In genomic region chr16:50308237-50308965, GRCh38 we compare ENCODE assay signal across 17 cellular contexts. TPM values are rescaled to one million over a fixed set of nuclear protein-coding genes. Genes with fewer than 3 reads are reported as not detected.
A peak's percentile ranks its signal among the peaks of the same experiment; 100 is the strongest.
DNase-seq lines count a peak whose midpoint lies in the region; ATAC-seq and TF ChIP-seq lines count a peak whose summit lies in the region.
"Had no signal": no experiment of that assay in that cellular context is flagged by ENCODE, and none has a peak within 500 bp of the region (broad histone marks: within the 10 kb centered on the region; RNA-seq: fewer than 3 reads in every experiment).

No MANE protein-coding gene starts in this region.

- DNase-seq in Right ventricle myocardium inferior (ENCODE audit: missing footprints), result peak; percentile 60
- DNase-seq in left cardiac atrium, result no peak
- DNase-seq in SJSA1 (ENCODE audit: low read depth in 1 of 2, low spot score in 2 of 2), result peak in 1 of 2 experiments; percentile 39
- peak; percentile 38 for DNase-seq in left lobe of liver (ENCODE audit: low spot score)
- peak; percentile 64 for DNase-seq in type B pancreatic cell (ENCODE audit: extremely low spot score, unreplicated experiment)
- no peak for DNase-seq in NCI-H2196 (lab: John Stamatoyannopoulos, UW; ENCODE audit: unreplicated experiment)
- no peak for DNase-seq in hippocampal formation (lab: John Stamatoyannopoulos, UW)
- DNase-seq: activated CD4-positive, alpha-beta T cell treated with anti-CD3 and anti-CD28 coated beads, Interleukin-2, amount 50 U/mL, for 1 hour; cortex of kidney; DMS79 treated with DMSO at 0.1 percent for 48 hours; mesendoderm; NCI-H1436; NCI-H526 treated with DMSO at 0.1 percent for 48 hours; T-helper 2 cell had no signal

- no peaks in the 10 kb centered on the region for H3K27me3 ChIP-seq in SJSA1 (replicated peaks)

- no peak overlapping the region for H3K4me3 Mint-ChIP-seq in type B pancreatic cell

- no peaks in the 10 kb centered on the region for H3K9me3 Mint-ChIP-seq in type B pancreatic cell

- peaks cover 5% of the 10 kb centered on the region for H3K36me3 Mint-ChIP-seq in type B pancreatic cell

- H3K36me3 ChIP-seq in SJSA1, result peaks cover 84% of the 10 kb centered on the region

- peak overlapping the region; percentile 49 for H3K27ac ChIP-seq in SJSA1
- H3K27ac ChIP-seq: KMS-11 had no signal

- ATAC-seq in Right ventricle myocardium inferior (no peak), left cardiac atrium (no peak), left lobe of liver (no peak), HG03159 (IDR thresholded peaks at IDR 0.05; ENCODE audit: unreplicated experiment) (no peak)
- ATAC-seq: Panc1 had no signal

- H3K4me1 ChIP-seq in SJSA1 (replicated peaks), result peaks cover 65% of the 10 kb centered on the region

- no peak overlapping the region for H3K4me3 ChIP-seq in SJSA1

- intact Hi-C loops in Right ventricle myocardium inferior (cut with DNase I), result no loop called here
- intact Hi-C loops in left cardiac atrium (cut with DNase I), result no loop called here

- no peaks in the 10 kb centered on the region for H3K27me3 Mint-ChIP-seq in type B pancreatic cell

- peaks cover 15% of the 10 kb centered on the region for H3K4me1 Mint-ChIP-seq in type B pancreatic cell (ENCODE audit: unreplicated experiment)

- H3K9me3 ChIP-seq in SJSA1 (replicated peaks), result no peaks in the 10 kb centered on the region

- H3K27ac Mint-ChIP-seq in type B pancreatic cell, result no peak overlapping the region

- no peak for TF ChIP-seq CTCF in type B pancreatic cell (conservative IDR thresholded peaks at IDR 0.05)

RNA-seq across cellular contexts. Expression of gene ADCY7, which starts 42.0 kb away (rescaled TPM):
- total RNA-seq in Right ventricle myocardium inferior (11.7 TPM), left cardiac atrium (10 to 100 TPM; 14.3 to 23.7 TPM), left lobe of liver (4.9 TPM), type B pancreatic cell (ENCODE audit: low replicate concordance) (16.8 and 32.8 TPM in 2 replicates)
- total RNA-seq in SJSA1 (2014; rRNA removed; shearing (Covaris generic)), result 103 and 121 TPM in 2 replicates

Comparison
In these comparisons a context has a peak if more than half of its experiments do, and no peak if none do; other contexts are left out.
1. DNase-seq: peak in Right ventricle myocardium inferior (single experiment), left lobe of liver (single experiment) and type B pancreatic cell (single experiment); none in left cardiac atrium (single experiment), NCI-H2196 (single experiment) and hippocampal formation (0 of 2).